In genomic region chr10:103216378-103216777, GRCh38 we compare ENCODE assay signal across 13 cellular contexts. TPM values are rescaled to one million over a fixed set of nuclear protein-coding genes. Genes with fewer than 3 reads are reported as not detected.
DNase-seq lines count a peak whose midpoint lies in the region; ATAC-seq, FAIRE-seq and TF ChIP-seq lines count a peak whose summit lies in the region.
"Not testable (repeated sequence)": the region's sequence is repeated elsewhere in the genome, so short reads cannot be mapped to it uniquely, and the experiment has no call there.
"Had no signal": no experiment of that assay in that cellular context is flagged by ENCODE, and none has a peak within 500 bp of the region (broad histone marks: within the 10 kb centered on the region; RNA-seq: fewer than 3 reads in every experiment).

No MANE protein-coding gene starts in this region.

- H3K4me3 Mint-ChIP-seq in HFFc6 = 0 out of 2 replicates have a peak overlapping the region, but pooled peaks have one; percentile 0
- not testable (repeated sequence) for H3K4me3 Mint-ChIP-seq in astrocyte (ENCODE audit: unreplicated experiment)

- H3K27ac ChIP-seq in Panc1 (ENCODE audit: low read length) = peak overlapping the region; percentile 73
- H3K27ac ChIP-seq in astrocyte (ENCODE audit: low read depth, low read length); HepG2 (ENCODE audit: extremely low read length, insufficient read depth, low read length): not testable (repeated sequence)
- peak overlapping the region; percentile 32 for H3K27ac ChIP-seq in neuronal stem cell (replicated peaks; ENCODE audit: low read length)

- H2BK12ac ChIP-seq in neuronal stem cell (ENCODE audit: low read length) = not testable (repeated sequence)

- not testable (repeated sequence) for H4K8ac ChIP-seq in neuronal stem cell (ENCODE audit: low read depth, low read length)

- peaks cover 24% of the 10 kb centered on the region for H3K36me3 Mint-ChIP-seq in HFFc6 (ENCODE audit: low read depth)
- H3K36me3 Mint-ChIP-seq in astrocyte (ENCODE audit: low read depth, unreplicated experiment) = not testable (repeated sequence)

- not testable (repeated sequence) for ATAC-seq in Panc1, HepG2

- H2BK15ac ChIP-seq in neuronal stem cell (ENCODE audit: low read length) = not testable (repeated sequence)

- H3K9me3 ChIP-seq in Panc1 (ENCODE audit: control insufficient read depth, insufficient read depth, low read depth, low read length) = peaks cover 11% of the 10 kb centered on the region; the same call in 1 of the 2 replicates
- not testable (repeated sequence) for H3K9me3 ChIP-seq in astrocyte (ENCODE audit: insufficient read depth, low read depth, low read length); HepG2 (ENCODE audit: low read length); neuronal stem cell (replicated peaks in 1 of 2; ENCODE audit: control insufficient read depth in 2 of 2, insufficient read depth in 1 of 2, low read depth in 1 of 2, low read length in 2 of 2)

- not testable (repeated sequence) for H3K23ac ChIP-seq in neuronal stem cell (ENCODE audit: low read depth, low read length, poor library complexity)

- H3K18ac ChIP-seq in neuronal stem cell (ENCODE audit: low read length) = not testable (repeated sequence)

- not testable (repeated sequence) for H3K4me2 ChIP-seq in astrocyte (ENCODE audit: low read length); neuronal stem cell (ENCODE audit: insufficient read depth, low read length, poor library complexity, severe bottlenecking)
- H3K4me2 ChIP-seq in HepG2 (ENCODE audit: low read depth, low read length) = peak overlapping the region; percentile 18; the same call in 1 of the 2 replicates

- not testable (repeated sequence) for TF ChIP-seq CTCF in HFFc6 (IDR thresholded peaks at IDR 0.05); Panc1 (IDR thresholded peaks at IDR 0.05); astrocyte (IDR thresholded peaks at IDR 0.05; ENCODE audit: insufficient read depth, low read depth, low read length); fibroblast of pulmonary artery (IDR thresholded peaks at IDR 0.05; ENCODE audit: low read length, missing control alignments); HepG2 (CRISPR knock-in tag; IDR thresholded peaks at IDR 0.05)

- not testable (repeated sequence) for TF ChIP-seq EP300 in HepG2 (IDR thresholded peaks at IDR 0.05; ENCODE audit: low read depth in 2 of 2, low read length in 2 of 2); HepG2 (CRISPR knock-in tag; IDR thresholded peaks at IDR 0.05; ENCODE audit: borderline replicate concordance)

- not testable (repeated sequence) for TF ChIP-seq POLR2A in HepG2 (IDR thresholded peaks at IDR 0.05; ENCODE audit: insufficient read depth in 1 of 2, low read depth in 2 of 2, low read length in 2 of 2)

- H3K9me3 Mint-ChIP-seq in HFFc6 = peaks cover 13% of the 10 kb centered on the region
- peaks cover 15% of the 10 kb centered on the region for H3K9me3 Mint-ChIP-seq in astrocyte (ENCODE audit: unreplicated experiment)

- TF ChIP-seq RAD21 in HepG2 (CRISPR knock-in tag; IDR thresholded peaks at IDR 0.05) = not testable (repeated sequence)

- not testable (repeated sequence) for H3K27me3 Mint-ChIP-seq in HFFc6 (ENCODE audit: insufficient read depth); astrocyte (ENCODE audit: low read depth, unreplicated experiment)

- not testable (repeated sequence) for H3K27me3 ChIP-seq in Panc1 (ENCODE audit: control insufficient read depth, insufficient read depth, low read length); astrocyte (ENCODE audit: insufficient read depth, low read length); HepG2 (ENCODE audit: control insufficient read depth in 1 of 2, insufficient read depth in 2 of 2, low read length in 2 of 2); neuronal stem cell (ENCODE audit: control insufficient read depth in 3 of 3, insufficient read depth in 3 of 3, low read depth in 1 of 3, low read length in 3 of 3)

- BruUV-seq in Panc1 (replicated peaks; lab: Mats Ljungman, UMichigan); HepG2 (replicated peaks; lab: Mats Ljungman, UMichigan): not testable (repeated sequence)

- not testable (repeated sequence) for H2AK5ac ChIP-seq in neuronal stem cell (ENCODE audit: low read depth, low read length)

- CTCF ChIA-PET in Panc1 (lab: Charles Lee); HepG2 (lab: Yijun Ruan, JAX; ENCODE audit: low intra/inter-chr PET ratio, low total read pairs): not testable (repeated sequence)

- not testable (repeated sequence) for H2AFZ ChIP-seq in astrocyte (ENCODE audit: low read depth, low read length); HepG2 (ENCODE audit: low read length); neuronal stem cell (ENCODE audit: low read length)

- H2BK5ac ChIP-seq in neuronal stem cell (ENCODE audit: low read length) = not testable (repeated sequence)

- not testable (repeated sequence) for H3K36me3 ChIP-seq in Panc1 (ENCODE audit: control insufficient read depth, insufficient read depth, low read length); astrocyte (ENCODE audit: insufficient read depth, low read length); HepG2 (replicated peaks in 1 of 2; ENCODE audit: control insufficient read depth in 1 of 2, insufficient read depth in 2 of 2, low read length in 2 of 2); neuronal stem cell (replicated peaks in 1 of 2; ENCODE audit: control insufficient read depth in 2 of 2, insufficient read depth in 2 of 2, low read length in 2 of 2)

- POLR2A ChIA-PET in Panc1 (lab: Charles Lee) = not testable (repeated sequence)
- POLR2A ChIA-PET in HepG2 (lab: Yijun Ruan, JAX) = interaction anchor here (0.6 to 2.5 kb wide), 4 partner anchors 11 to 27 kb away, joined by 3 to 15 read pairs (median 4); no protein-coding TSS in a partner anchor

- peaks cover 16% of the 10 kb centered on the region for H3K4me1 Mint-ChIP-seq in HFFc6 (ENCODE audit: low read depth)
- peaks cover 17% of the 10 kb centered on the region for H3K4me1 Mint-ChIP-seq in astrocyte (ENCODE audit: low read depth, unreplicated experiment)

- intact Hi-C loops in Panc1 (cut with micrococcal nuclease; ENCODE audit: unreplicated experiment); HepG2 (cut with micrococcal nuclease; ENCODE audit: unreplicated experiment): not testable (repeated sequence)

- H4K91ac ChIP-seq in neuronal stem cell (ENCODE audit: low read depth, low read length, poor library complexity) = not testable (repeated sequence)

- H3K14ac ChIP-seq in neuronal stem cell (ENCODE audit: low read length) = not testable (repeated sequence)

- in situ Hi-C loops in Panc1 (cut with HindIII; ENCODE audit: low pct_unique_long_range_greater_than_20kb, low sequenced_read_pairs); HepG2 (cut with HindIII; ENCODE audit: extremely low pct_ligation_motif_present, low pct_unique_long_range_greater_than_20kb): not testable (repeated sequence)

- peak overlapping the region; percentile 1 for H3K27ac Mint-ChIP-seq in HFFc6
- H3K27ac Mint-ChIP-seq in astrocyte (ENCODE audit: unreplicated experiment) = not testable (repeated sequence)

- H3K4me3 ChIP-seq in Panc1 (ENCODE audit: low read depth in 2 of 2, low read length in 2 of 2); astrocyte (ENCODE audit: insufficient read depth, low read depth, low read length); fibroblast of pulmonary artery (replicated peaks; ENCODE audit: low read depth, low read length); HepG2 (replicated peaks in 1 of 3; ENCODE audit: insufficient read depth in 1 of 3, low read depth in 2 of 3, low read length in 3 of 3); neuronal stem cell (ENCODE audit: low read length in 2 of 2): not testable (repeated sequence)

- H3K79me2 ChIP-seq in astrocyte (ENCODE audit: insufficient read depth, low read length); HepG2 (ENCODE audit: insufficient read depth, low read length): not testable (repeated sequence)

- H4K20me1 ChIP-seq in astrocyte (ENCODE audit: insufficient read depth, low read length); HepG2 (ENCODE audit: insufficient read depth, low read length): not testable (repeated sequence)

- FAIRE-seq in G401.6 (lab: Jason Lieb, UNC) (peak; percentile 83), HepG2 (lab: Jason Lieb, UNC) (peak; percentile 26)
- not testable (repeated sequence) for FAIRE-seq in astrocyte (lab: Jason Lieb, UNC)

- H3K9ac ChIP-seq in astrocyte (ENCODE audit: low read length); HepG2 (ENCODE audit: insufficient read depth, low read depth, low read length); neuronal stem cell (ENCODE audit: low read depth, low read length, poor library complexity): not testable (repeated sequence)

- H2BK120ac ChIP-seq in neuronal stem cell (ENCODE audit: low read depth, low read length) = not testable (repeated sequence)

- not testable (repeated sequence) for H3K79me1 ChIP-seq in neuronal stem cell (ENCODE audit: low read depth, low read length)

- DNase-seq in A172 (ENCODE audit: low spot score) (peak; percentile 76), astrocyte (ENCODE audit: low read depth) (peak; percentile 51), fibroblast of pulmonary artery (ENCODE audit: low read depth) (peak; percentile 48)
- DNase-seq in HFFc6; Panc1 (ENCODE audit: low read depth, low spot score); HepG2 (ENCODE audit: low spot score); neuronal stem cell (ENCODE audit: low spot score): not testable (repeated sequence)

- not testable (repeated sequence) for H3K4me1 ChIP-seq in Panc1 (ENCODE audit: control insufficient read depth, insufficient read depth, low read length); neuronal stem cell (ENCODE audit: control insufficient read depth in 2 of 2, insufficient read depth in 1 of 2, low read depth in 1 of 2, low read length in 2 of 2)
- H3K4me1 ChIP-seq in astrocyte (ENCODE audit: insufficient read depth, low read length) = peaks cover 13% of the 10 kb centered on the region
- peaks cover 20% of the 10 kb centered on the region for H3K4me1 ChIP-seq in HepG2 (ENCODE audit: insufficient read depth, low read length)

- H3K4ac ChIP-seq in neuronal stem cell (ENCODE audit: low read length) = not testable (repeated sequence)

- WGBS in HepG2 (ENCODE audit: low lambda C conversion rate) = 5% methylated on average over 4 of the region's 4 CpGs
- no CpG with 5 or more reads among the region's 4 CpGs for WGBS in neuronal stem cell (ENCODE audit: extremely low coverage in 2 of 2, insufficient read length in 2 of 2, insufficient replicate concordance in 1 of 2), 2 donors

RNA-seq across cellular contexts. Expression of gene NT5C2, which starts 23.3 kb away (rescaled TPM):
- total RNA-seq in A172 (2014; rRNA removed; shearing (Covaris generic)) = 96.1 and 135 TPM in 2 replicates
- 10 to 100 TPM; 78.5 to 97.4 (median 81.1) TPM for total RNA-seq in HFFc6 (2021; fragmentation: NEBNext Ultra II Directional; extraction: Animal tissue kit (Norgen Biotek cat#: 25700))
- total RNA-seq in Panc1 (2021; ENCODE audit: unreplicated experiment) = 150 TPM
- 85.3 TPM for polyA plus RNA-seq in Panc1 (2012; ENCODE audit: insufficient read length)
- total RNA-seq in astrocyte = 89.4 and 113 TPM in 2 replicates
- total RNA-seq in HepG2 (2016; rRNA removed; fragmentation: Illumina TruSeq; extraction: Trizol) = 40.6 and 51.5 TPM in 2 replicates
- 14.0 and 14.6 TPM in 2 replicates for total RNA-seq in HepG2 (2016; cell fraction: cytosol; rRNA removed; fragmentation: Illumina TruSeq; extraction: Trizol; ENCODE audit: low read depth)
- 41.6 and 53.9 TPM in 2 replicates for total RNA-seq in HepG2 (2016; cell fraction: insoluble cytoplasmic fraction; rRNA removed; fragmentation: Illumina TruSeq; extraction: Trizol)
- total RNA-seq in HepG2 (2016; cell fraction: membrane; rRNA removed; fragmentation: Illumina TruSeq; extraction: Trizol) = 20.7 and 21.7 TPM in 2 replicates
- 45.1 and 47.6 TPM in 2 replicates for total RNA-seq in HepG2 (2016; cell fraction: nucleus; rRNA removed; fragmentation: Illumina TruSeq; extraction: Trizol)
- polyA plus RNA-seq in HepG2 (2011; rRNA removed) = 53.3 and 55.2 TPM in 2 replicates
- polyA plus RNA-seq in HepG2 (2011; cell fraction: cytosol; rRNA removed) = 31.0 and 44.8 TPM in 2 replicates
- 26.5 and 38.0 TPM in 2 replicates for polyA plus RNA-seq in HepG2 (2011; cell fraction: nucleus; rRNA removed)
- polyA plus RNA-seq in HepG2 (2012) = 47.1 and 62.0 TPM in 2 replicates
- polyA plus RNA-seq in HepG2 (2016; cell fraction: cytosol; fragmentation: Illumina TruSeq; extraction: Trizol; ENCODE audit: low read depth) = 4.3 and 4.4 TPM in 2 replicates
- polyA plus RNA-seq in HepG2 (2016; cell fraction: insoluble cytoplasmic fraction; fragmentation: Illumina TruSeq; extraction: Trizol; ENCODE audit: low read depth) = 49.2 and 49.9 TPM in 2 replicates
- polyA plus RNA-seq in HepG2 (2016; cell fraction: membrane; fragmentation: Illumina TruSeq; extraction: Trizol; ENCODE audit: low read depth) = 12.7 and 13.5 TPM in 2 replicates
- 51.3 and 57.2 TPM in 2 replicates for polyA plus RNA-seq in HepG2 (2016; cell fraction: nucleus; fragmentation: Illumina TruSeq; extraction: Trizol; ENCODE audit: insufficient read depth, low read depth)
- 48.0 and 50.4 TPM in 2 replicates for polyA minus RNA-seq in HepG2 (2011; rRNA and poly(A)+ RNA removed; ENCODE audit: low replicate concordance)
- polyA minus RNA-seq in HepG2 (2011; cell fraction: cytosol; rRNA and poly(A)+ RNA removed) = 38.7 and 41.0 TPM in 2 replicates
- 71.3 and 106 TPM in 2 replicates for polyA minus RNA-seq in HepG2 (2011; cell fraction: nucleus; rRNA and poly(A)+ RNA removed)
- polyA plus RNA-seq in neuronal stem cell (2013, experiment 1 of 2) = 62.7 TPM
- 62.3 TPM for polyA plus RNA-seq in neuronal stem cell (2013, experiment 2 of 2)

RNA-seq across cellular contexts. Expression of gene RPEL1, which starts 29.3 kb away (rescaled TPM):
- total RNA-seq in A172 (2014; rRNA removed; shearing (Covaris generic)) = 0.05 and 0.17 TPM in 2 replicates
- total RNA-seq in HFFc6 (2021; fragmentation: NEBNext Ultra II Directional; extraction: Animal tissue kit (Norgen Biotek cat#: 25700)) = under 1 TPM in 1 of 6 experiments, not detected in 5; 0.14 TPM
- total RNA-seq in Panc1 (2021; ENCODE audit: unreplicated experiment) (0.10 TPM), astrocyte (not detected in 2 replicates), HepG2 (2016; rRNA removed; fragmentation: Illumina TruSeq; extraction: Trizol) (0.04 and 0.10 TPM in 2 replicates)
- polyA plus RNA-seq in Panc1 (2012; ENCODE audit: insufficient read length) = 0.19 TPM
- not detected in 2 replicates for total RNA-seq in HepG2 (2016; cell fraction: cytosol; rRNA removed; fragmentation: Illumina TruSeq; extraction: Trizol; ENCODE audit: low read depth)
- total RNA-seq in HepG2 (2016; cell fraction: insoluble cytoplasmic fraction; rRNA removed; fragmentation: Illumina TruSeq; extraction: Trizol) = 0.04 TPM in 1 of 2 replicates, not detected in the other
- not detected in 2 replicates for total RNA-seq in HepG2 (2016; cell fraction: membrane; rRNA removed; fragmentation: Illumina TruSeq; extraction: Trizol)
- total RNA-seq in HepG2 (2016; cell fraction: nucleus; rRNA removed; fragmentation: Illumina TruSeq; extraction: Trizol) = not detected in 2 replicates
- 0.07 and 0.10 TPM in 2 replicates for polyA plus RNA-seq in HepG2 (2011; rRNA removed)
- polyA plus RNA-seq in HepG2 (2011; cell fraction: cytosol; rRNA removed) = 0.10 and 0.23 TPM in 2 replicates
- polyA plus RNA-seq in HepG2 (2011; cell fraction: nucleus; rRNA removed) = 0.10 and 0.14 TPM in 2 replicates
- 0.20 and 0.24 TPM in 2 replicates for polyA plus RNA-seq in HepG2 (2012)
- not detected in 2 replicates for polyA plus RNA-seq in HepG2 (2016; cell fraction: cytosol; fragmentation: Illumina TruSeq; extraction: Trizol; ENCODE audit: low read depth)
- 0.19 TPM in 1 of 2 replicates, not detected in the other for polyA plus RNA-seq in HepG2 (2016; cell fraction: insoluble cytoplasmic fraction; fragmentation: Illumina TruSeq; extraction: Trizol; ENCODE audit: low read depth)
- polyA plus RNA-seq in HepG2 (2016; cell fraction: membrane; fragmentation: Illumina TruSeq; extraction: Trizol; ENCODE audit: low read depth) = not detected in 2 replicates
- not detected in 2 replicates for polyA plus RNA-seq in HepG2 (2016; cell fraction: nucleus; fragmentation: Illumina TruSeq; extraction: Trizol; ENCODE audit: insufficient read depth, low read depth)
- polyA minus RNA-seq in HepG2 (2011; rRNA and poly(A)+ RNA removed; ENCODE audit: low replicate concordance) = 0.20 and 0.37 TPM in 2 replicates
- not detected in 2 replicates for polyA minus RNA-seq in HepG2 (2011; cell fraction: cytosol; rRNA and poly(A)+ RNA removed)
- polyA minus RNA-seq in HepG2 (2011; cell fraction: nucleus; rRNA and poly(A)+ RNA removed) = not detected in 2 replicates
- 0.01 TPM for polyA plus RNA-seq in neuronal stem cell (2013, experiment 1 of 2)
- 0.01 TPM for polyA plus RNA-seq in neuronal stem cell (2013, experiment 2 of 2)
- total RNA-seq: CD4-positive, CD25-positive, alpha-beta regulatory T cell; H4; PC-3; Right ventricle myocardium superior; SK-MEL-5 had no signal
